8 cellular contexts compared by ENCODE assay signal in the genomic region with DNA sequence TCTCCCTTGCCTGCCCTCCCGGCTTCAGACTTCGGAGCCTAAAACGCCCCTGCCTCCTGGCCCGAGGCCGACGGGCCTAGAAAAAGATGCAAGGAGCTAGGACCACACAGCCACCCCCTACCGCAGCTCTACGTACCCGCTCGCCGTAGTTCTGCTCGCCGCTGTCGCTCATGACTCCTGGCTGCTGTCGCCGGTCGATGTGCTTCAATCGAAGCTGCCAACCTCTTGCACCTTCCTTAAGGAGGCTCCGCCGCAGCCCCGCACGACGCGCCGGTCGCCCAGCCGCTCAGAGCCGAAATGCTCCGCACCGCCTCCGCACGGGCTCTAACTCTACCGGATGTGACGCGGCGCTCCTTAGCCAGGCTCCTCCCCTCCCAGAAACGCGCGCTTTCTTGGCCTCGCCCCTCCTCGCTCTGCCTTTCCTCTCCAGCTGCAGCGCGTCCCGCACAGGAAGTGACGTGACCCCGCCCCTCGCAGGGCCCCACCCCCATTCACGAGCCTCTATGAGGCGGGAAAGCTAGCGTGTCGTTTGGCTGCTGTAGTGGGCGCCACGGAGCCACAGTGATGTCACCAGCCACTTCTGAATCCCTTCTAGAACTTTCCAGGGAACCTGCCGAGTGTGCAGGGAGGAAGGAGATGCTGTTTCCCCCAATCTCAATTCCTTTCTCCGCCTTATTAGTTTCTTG. TPM values are rescaled to one million over a fixed set of nuclear protein-coding genes. Genes with fewer than 3 reads are reported as not detected.
DNase-seq lines count a peak whose midpoint lies in the region; ATAC-seq and TF ChIP-seq lines count a peak whose summit lies in the region.

A gene (minus strand): TSS at position 326 of the 686 bp plus-strand sequence. CDS start 154 bp downstream, at position 172.

- peak; percentile 91 for ATAC-seq in HG02610 (IDR thresholded peaks at IDR 0.05; ENCODE audit: unreplicated experiment)
- ATAC-seq in SK-N-SH treated with all-trans-retinoic acid at 6 μM for 48 hours: peak; percentile 92

- peak within 1 kb of the TSS; percentile 100 for H3K27ac Mint-ChIP-seq in activated naive CD4-positive, alpha-beta T cell treated with anti-CD3 and anti-CD28 coated beads, Interleukin-2, amount 50 U/mL, for 24 hours

- no peaks in the 10 kb centered on the region for H3K9me3 Mint-ChIP-seq in activated naive CD4-positive, alpha-beta T cell treated with anti-CD3 and anti-CD28 coated beads, Interleukin-2, amount 50 U/mL, for 24 hours

- H3K27me3 Mint-ChIP-seq in activated naive CD4-positive, alpha-beta T cell treated with anti-CD3 and anti-CD28 coated beads, Interleukin-2, amount 50 U/mL, for 24 hours: no peaks in the 10 kb centered on the region

- TF ChIP-seq POLR2A in GM10847 (IDR thresholded peaks at IDR 0.05; ENCODE audit: extremely low read depth, insufficient read length): peak; percentile 99

- peaks cover 30% of the 10 kb centered on the region for H3K36me3 Mint-ChIP-seq in activated naive CD4-positive, alpha-beta T cell treated with anti-CD3 and anti-CD28 coated beads, Interleukin-2, amount 50 U/mL, for 24 hours

- DNase-seq in NCI-H1092 (lab: John Stamatoyannopoulos, UW) (peak; percentile 95), globus pallidus (ENCODE audit: low spot score) (peak; percentile 99), occipital lobe (lab: John Stamatoyannopoulos, UW) (peak; percentile 98)

- H3K27ac ChIP-seq in temporal lobe (ENCODE audit: low read depth, low read length): peak within 1 kb of the TSS; percentile 97

- H3K4me3 Mint-ChIP-seq in activated naive CD4-positive, alpha-beta T cell treated with anti-CD3 and anti-CD28 coated beads, Interleukin-2, amount 50 U/mL, for 24 hours: peak within 1 kb of the TSS; percentile 99

- peaks cover 21% of the 10 kb centered on the region for H3K4me1 Mint-ChIP-seq in activated naive CD4-positive, alpha-beta T cell treated with anti-CD3 and anti-CD28 coated beads, Interleukin-2, amount 50 U/mL, for 24 hours

TF ChIP-seq in SK-N-SH treated with all-trans-retinoic acid at 6 μM for 48 hours, 23 proteins besides CTCF, POLR2A, EP300 and RAD21:
- TF ChIP-seq ZFP30 (CRISPR knock-in tag; IDR thresholded peaks at IDR 0.05) (no peak), GLIS3 (CRISPR knock-in tag; IDR thresholded peaks at IDR 0.05) (no peak; the same call in 1 of the 2 replicates), BACH2 (CRISPR knock-in tag; IDR thresholded peaks at IDR 0.05; ENCODE audit: borderline replicate concordance) (no peak), PPARA (CRISPR knock-in tag; IDR thresholded peaks at IDR 0.05; ENCODE audit: borderline replicate concordance) (no peak), RARB (CRISPR knock-in tag; IDR thresholded peaks at IDR 0.05) (no peak), TOX (CRISPR knock-in tag; IDR thresholded peaks at IDR 0.05; ENCODE audit: borderline replicate concordance) (no peak), ISL1 (CRISPR knock-in tag; IDR thresholded peaks at IDR 0.05) (no peak), ZNF565 (CRISPR knock-in tag; conservative IDR thresholded peaks at IDR 0.05; ENCODE audit: low read depth) (no peak)
- TF ChIP-seq, protein P1, sequence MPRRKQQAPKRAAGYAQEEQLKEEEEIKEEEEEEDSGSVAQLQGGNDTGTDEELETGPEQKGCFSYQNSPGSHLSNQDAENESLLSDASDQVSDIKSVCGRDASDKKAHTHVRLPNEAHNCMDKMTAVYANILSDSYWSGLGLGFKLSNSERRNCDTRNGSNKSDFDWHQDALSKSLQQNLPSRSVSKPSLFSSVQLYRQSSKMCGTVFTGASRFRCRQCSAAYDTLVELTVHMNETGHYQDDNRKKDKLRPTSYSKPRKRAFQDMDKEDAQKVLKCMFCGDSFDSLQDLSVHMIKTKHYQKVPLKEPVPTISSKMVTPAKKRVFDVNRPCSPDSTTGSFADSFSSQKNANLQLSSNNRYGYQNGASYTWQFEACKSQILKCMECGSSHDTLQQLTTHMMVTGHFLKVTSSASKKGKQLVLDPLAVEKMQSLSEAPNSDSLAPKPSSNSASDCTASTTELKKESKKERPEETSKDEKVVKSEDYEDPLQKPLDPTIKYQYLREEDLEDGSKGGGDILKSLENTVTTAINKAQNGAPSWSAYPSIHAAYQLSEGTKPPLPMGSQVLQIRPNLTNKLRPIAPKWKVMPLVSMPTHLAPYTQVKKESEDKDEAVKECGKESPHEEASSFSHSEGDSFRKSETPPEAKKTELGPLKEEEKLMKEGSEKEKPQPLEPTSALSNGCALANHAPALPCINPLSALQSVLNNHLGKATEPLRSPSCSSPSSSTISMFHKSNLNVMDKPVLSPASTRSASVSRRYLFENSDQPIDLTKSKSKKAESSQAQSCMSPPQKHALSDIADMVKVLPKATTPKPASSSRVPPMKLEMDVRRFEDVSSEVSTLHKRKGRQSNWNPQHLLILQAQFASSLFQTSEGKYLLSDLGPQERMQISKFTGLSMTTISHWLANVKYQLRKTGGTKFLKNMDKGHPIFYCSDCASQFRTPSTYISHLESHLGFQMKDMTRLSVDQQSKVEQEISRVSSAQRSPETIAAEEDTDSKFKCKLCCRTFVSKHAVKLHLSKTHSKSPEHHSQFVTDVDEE (CRISPR knock-in tag; IDR thresholded peaks at IDR 0.05): no peak

RNA-seq across cellular contexts. Expression of the gene that starts here (rescaled TPM):
- total RNA-seq in occipital lobe (174 TPM), temporal lobe (168 TPM)

Comparison
In these comparisons a context has a peak if more than half of its experiments do, and no peak if none do; other contexts are left out.
1. Peak in every context shown above with its lines: DNase-seq, ATAC-seq and H3K27ac ChIP-seq.